Comparison of ENCODE assay signal across 40 cellular contexts in genomic region chr10:53107711-53108110, GRCh38.
"Had no signal": no experiment of that assay in that cellular context is flagged by ENCODE, and none has a peak within 500 bp of the region (broad histone marks: within the 10 kb centered on the region; RNA-seq: fewer than 3 reads in every experiment).

No MANE protein-coding gene starts in this region.

- H3K4me3 Mint-ChIP-seq: activated naive CD4-positive, alpha-beta T cell treated with anti-CD3 and anti-CD28 coated beads for 36 hours; activated naive CD4-positive, alpha-beta T cell treated with anti-CD3 and anti-CD28 coated beads, Interleukin-2, amount 10 ng/mL, durations not matched to agents 7 days and 5 days; activated naive CD4-positive, alpha-beta T cell treated with anti-CD3 and anti-CD28 coated beads, Interleukin-2, amount 50 U/mL, for 24 hours; activated naive CD8-positive, alpha-beta T cell; activated naive CD8-positive, alpha-beta T cell treated with anti-CD3 and anti-CD28 coated beads for 36 hours; activated naive CD8-positive, alpha-beta T cell treated with anti-CD3 and anti-CD28 coated beads, Interleukin-2, amount 10 ng/mL, durations not matched to agents 7 days and 5 days; activated naive CD8-positive, alpha-beta T cell treated with anti-CD3 and anti-CD28 coated beads, Interleukin-2, amount 50 U/mL, for 24 hours; activated T-cell treated with anti-CD3 and anti-CD28 coated beads, Interleukin-2, amount 50 U/mL, for 24 hours; activated T-cell treated with anti-CD3 and anti-CD28 coated beads, Interleukin-2, amount 50 U/mL, for 4 hours; activated T-cell treated with anti-CD3 and anti-CD28 coated beads, Interleukin-2, amount 50 U/mL, for 72 hours; activated T-helper 1 cell treated with anti-CD3 and anti-CD28 coated beads, Interleukin-12 subunit alpha, Interleukin-12 subunit beta, Interleukin-2, Interleukin-4 antibody, amounts not matched to agents 30 ng/mL and 10 ng/mL and 1 ng/mL, durations not matched to agents 14 hours and 24 hours and 36 hours; activated T-helper 17 cell treated with anti-CD3 and anti-CD28 coated beads, Interleukin-2, amount 50 U/mL, for 72 hours; brain; central memory CD8-positive, alpha-beta T cell had no signal

- H3K27ac Mint-ChIP-seq: activated naive CD4-positive, alpha-beta T cell treated with anti-CD3 and anti-CD28 coated beads for 36 hours; activated naive CD4-positive, alpha-beta T cell treated with anti-CD3 and anti-CD28 coated beads, Interleukin-2, amount 10 ng/mL, durations not matched to agents 7 days and 5 days; activated naive CD4-positive, alpha-beta T cell treated with anti-CD3 and anti-CD28 coated beads, Interleukin-2, amount 50 U/mL, for 24 hours; activated naive CD4-positive, alpha-beta T cell treated with anti-CD3 and anti-CD28 coated beads, Interleukin-2, amount 50 U/mL, for 72 hours; activated naive CD8-positive, alpha-beta T cell; activated naive CD8-positive, alpha-beta T cell treated with anti-CD3 and anti-CD28 coated beads for 36 hours; activated naive CD8-positive, alpha-beta T cell treated with anti-CD3 and anti-CD28 coated beads, Interleukin-2, amount 10 ng/mL, durations not matched to agents 7 days and 5 days; activated naive CD8-positive, alpha-beta T cell treated with anti-CD3 and anti-CD28 coated beads, Interleukin-2, amount 50 U/mL, for 24 hours; activated T-cell treated with anti-CD3 and anti-CD28 coated beads, Interleukin-2, amount 50 U/mL, for 24 hours; activated T-cell treated with anti-CD3 and anti-CD28 coated beads, Interleukin-2, amount 50 U/mL, for 72 hours; activated T-helper 1 cell treated with anti-CD3 and anti-CD28 coated beads, Interleukin-12 subunit alpha, Interleukin-12 subunit beta, Interleukin-2, Interleukin-4 antibody, amounts not matched to agents 30 ng/mL and 10 ng/mL and 1 ng/mL, durations not matched to agents 14 hours and 24 hours and 36 hours; activated T-helper 17 cell treated with anti-CD3 and anti-CD28 coated beads, Interleukin-2, amount 50 U/mL, for 72 hours; activated T-helper 2 cell treated with anti-CD3 and anti-CD28 coated beads, Interferon-gamma antibody, Interleukin-2, Interleukin-4, amounts not matched to agents 10 μg/mL and 5 μg/mL and 100 μg/mL, durations not matched to agents 14 hours and 24 hours and 36 hours; brain had no signal

- H3K36me3 Mint-ChIP-seq: activated naive CD4-positive, alpha-beta T cell treated with anti-CD3 and anti-CD28 coated beads, Interleukin-2, amount 10 ng/mL, durations not matched to agents 7 days and 5 days; activated naive CD4-positive, alpha-beta T cell treated with anti-CD3 and anti-CD28 coated beads, Interleukin-2, amount 50 U/mL, for 24 hours; activated naive CD4-positive, alpha-beta T cell treated with anti-CD3 and anti-CD28 coated beads, Interleukin-2, amount 50 U/mL, for 72 hours; activated naive CD8-positive, alpha-beta T cell; activated naive CD8-positive, alpha-beta T cell treated with anti-CD3 and anti-CD28 coated beads, Interleukin-2, amount 10 ng/mL, durations not matched to agents 7 days and 5 days; brain had no signal

- H3K4me1 Mint-ChIP-seq: activated naive CD8-positive, alpha-beta T cell treated with anti-CD3 and anti-CD28 coated beads for 36 hours; activated naive CD8-positive, alpha-beta T cell treated with anti-CD3 and anti-CD28 coated beads, Interleukin-2, amount 10 ng/mL, durations not matched to agents 7 days and 5 days; activated naive CD8-positive, alpha-beta T cell treated with anti-CD3 and anti-CD28 coated beads, Interleukin-2, amount 50 U/mL, for 24 hours; activated T-helper 17 cell treated with anti-CD3 and anti-CD28 coated beads, Interleukin-2, amount 50 U/mL, for 72 hours; brain; central memory CD8-positive, alpha-beta T cell had no signal

- ATAC-seq: activated naive CD4-positive, alpha-beta T cell treated with anti-CD3 and anti-CD28 coated beads, Interleukin-2, amount 50 U/mL, for 72 hours; activated naive CD8-positive, alpha-beta T cell treated with anti-CD3 and anti-CD28 coated beads, Interleukin-2, amount 50 U/mL, for 24 hours; activated T-cell treated with anti-CD3 and anti-CD28 coated beads, Interleukin-2, amount 50 U/mL, for 4 hours; activated T-cell treated with anti-CD3 and anti-CD28 coated beads, Interleukin-2, amount 50 U/mL, for 72 hours; activated T-helper 17 cell treated with anti-CD3 and anti-CD28 coated beads, Interleukin-2, amount 50 U/mL, for 72 hours had no signal

- H3K27ac ChIP-seq: adrenal gland, ascending aorta, brain microvascular endothelial cell, breast epithelium, cardiac muscle cell had no signal

- DNase-seq: activated effector memory CD4-positive, alpha-beta T cell treated with anti-CD3 and anti-CD28 coated beads, Interleukin-2, amount 50 U/mL, for 16 hours; activated effector memory CD4-positive, alpha-beta T cell treated with Interleukin-2 at 50 U/mL for 16 hours; activated gamma-delta T cell; activated gamma-delta T cell treated with Interleukin-2 at 50 U/mL for 16 hours; activated naive CD4-positive, alpha-beta T cell; activated naive CD4-positive, alpha-beta T cell treated with anti-CD3 and anti-CD28 coated beads for 36 hours; activated naive CD4-positive, alpha-beta T cell treated with anti-CD3 and anti-CD28 coated beads, Interleukin-2, amount 10 ng/mL, durations not matched to agents 7 days and 5 days; activated naive CD4-positive, alpha-beta T cell treated with anti-CD3 and anti-CD28 coated beads, Interleukin-2, amount 50 U/mL, for 16 hours; activated naive CD4-positive, alpha-beta T cell treated with Interleukin-2 at 50 U/mL for 16 hours; activated naive CD8-positive, alpha-beta T cell treated with anti-CD3 and anti-CD28 coated beads for 36 hours; activated naive CD8-positive, alpha-beta T cell treated with anti-CD3 and anti-CD28 coated beads, Interleukin-2, amount 10 ng/mL, durations not matched to agents 7 days and 5 days; activated naive CD8-positive, alpha-beta T cell treated with anti-CD3 and anti-CD28 coated beads, Interleukin-2, amount 50 U/mL, for 24 hours; activated T-cell treated with anti-CD3 and anti-CD28 coated beads, Interleukin-2, amount 50 U/mL, for 1 hour; activated T-cell treated with anti-CD3 and anti-CD28 coated beads, Interleukin-2, amount 50 U/mL, for 24 hours; activated T-cell treated with anti-CD3 and anti-CD28 coated beads, Interleukin-2, amount 50 U/mL, for 4 hours; activated T-cell treated with anti-CD3 and anti-CD28 coated beads, Interleukin-2, amount 50 U/mL, for 48 hours; activated T-cell treated with anti-CD3 and anti-CD28 coated beads, Interleukin-2, amount 50 U/mL, for 72 hours; adrenal gland; amniotic stem cell; amygdala; anterior cingulate cortex; aorta; body of pancreas; brain microvascular endothelial cell; caudate nucleus; central memory CD4-positive, alpha-beta T cell; cerebellar nuclear complex had no signal

- H3K4me1 ChIP-seq: adrenal gland, ascending aorta, body of pancreas, breast epithelium had no signal

- H3K27me3 Mint-ChIP-seq: activated naive CD4-positive, alpha-beta T cell treated with anti-CD3 and anti-CD28 coated beads, Interleukin-2, amount 10 ng/mL, durations not matched to agents 7 days and 5 days; activated naive CD4-positive, alpha-beta T cell treated with anti-CD3 and anti-CD28 coated beads, Interleukin-2, amount 50 U/mL, for 24 hours; activated naive CD8-positive, alpha-beta T cell; activated naive CD8-positive, alpha-beta T cell treated with anti-CD3 and anti-CD28 coated beads for 36 hours; activated naive CD8-positive, alpha-beta T cell treated with anti-CD3 and anti-CD28 coated beads, Interleukin-2, amount 10 ng/mL, durations not matched to agents 7 days and 5 days; activated naive CD8-positive, alpha-beta T cell treated with anti-CD3 and anti-CD28 coated beads, Interleukin-2, amount 50 U/mL, for 24 hours; activated T-cell treated with anti-CD3 and anti-CD28 coated beads, Interleukin-2, amount 50 U/mL, for 24 hours; activated T-helper 17 cell treated with anti-CD3 and anti-CD28 coated beads, Interleukin-2, amount 50 U/mL, for 72 hours; brain; central memory CD8-positive, alpha-beta T cell had no signal

- FAIRE-seq: astrocyte, bronchial epithelial cell had no signal

- H3K36me3 ChIP-seq: adrenal gland, ascending aorta, brain microvascular endothelial cell, breast epithelium, cardiac muscle cell had no signal

- H3K27me3 ChIP-seq: adrenal gland, ascending aorta, body of pancreas, brain microvascular endothelial cell, breast epithelium, cardiac muscle cell had no signal

- H3K4me3 ChIP-seq: adrenal gland, ascending aorta, body of pancreas, breast epithelium, cardiac muscle cell had no signal

- H3K9me3 ChIP-seq: adrenal gland, ascending aorta, body of pancreas, breast epithelium had no signal
